ENCODE assay signal across 23 cellular contexts in genomic region chrX:40878821-40879571, GRCh38.
DNase-seq lines count a peak whose midpoint lies in the region; ATAC-seq and TF ChIP-seq lines count a peak whose summit lies in the region.
"Had no signal": no experiment of that assay in that cellular context is flagged by ENCODE, and none has a peak within 500 bp of the region (broad histone marks: within the 10 kb centered on the region; RNA-seq: fewer than 3 reads in every experiment).

No MANE protein-coding gene starts in this region.

- H3K4me1 Mint-ChIP-seq in H9 (peaks cover 24 to 31% of the 10 kb centered on the region in 2 experiments), WTC11 (peaks cover 50% of the 10 kb centered on the region)
- H3K4me1 Mint-ChIP-seq: naive B cell had no signal

- H2BK12ac ChIP-seq in H9 (ENCODE audit: insufficient read length, low read depth, low read length) (no peak overlapping the region), neuronal stem cell (ENCODE audit: low read length) (no peak overlapping the region)

- no peak overlapping the region for H2AFZ ChIP-seq in H9 (ENCODE audit: low read length)
- H2AFZ ChIP-seq in neuronal stem cell (ENCODE audit: low read length) = peak overlapping the region; percentile 63

- no peak overlapping the region for H2AK5ac ChIP-seq in H9 (ENCODE audit: insufficient read length, low read length)
- H2AK5ac ChIP-seq in neuronal stem cell (ENCODE audit: low read depth, low read length) = no peak overlapping the region

- CTCF ChIA-PET in WTC11 (lab: Charles Lee) = no interaction called here

- H3K27me3 Mint-ChIP-seq in H9 (ENCODE audit: low read depth) (no peaks in the 10 kb centered on the region), WTC11 (ENCODE audit: low read depth) (peaks cover 4% of the 10 kb centered on the region; the same call in 1 of the 2 replicates)
- H3K27me3 Mint-ChIP-seq: activated naive CD8-positive, alpha-beta T cell treated with anti-CD3 and anti-CD28 coated beads, Interleukin-2, amount 50 U/mL, for 24 hours had no signal

- H2BK15ac ChIP-seq in H9 (ENCODE audit: low read depth, low read length) (no peak overlapping the region), neuronal stem cell (ENCODE audit: low read length) (no peak overlapping the region)

- H3K4me3 Mint-ChIP-seq in H9 (peak overlapping the region in 1 of 2 experiments; percentile 55; a peak in 2 of 5 replicates), WTC11 (peak overlapping the region; percentile 37)
- H3K4me3 Mint-ChIP-seq: activated naive CD8-positive, alpha-beta T cell treated with anti-CD3 and anti-CD28 coated beads, Interleukin-2, amount 50 U/mL, for 24 hours; T-helper 1 cell treated with Interleukin-12 subunit alpha and Interleukin-12 subunit beta and Interleukin-4 antibody, amounts not matched to agents 30 μg/mL and 1 μg/mL, for 36 hours had no signal

- no peak overlapping the region for H4K5ac ChIP-seq in H9 (ENCODE audit: insufficient read length, low read depth, low read length)

- no peaks in the 10 kb centered on the region for H4K20me1 ChIP-seq in H9 (ENCODE audit: control insufficient read depth, insufficient read depth, insufficient read length)

- no peaks in the 10 kb centered on the region for H3K79me2 ChIP-seq in H9 (ENCODE audit: insufficient read depth, low read length)

- H3T11ph ChIP-seq in H9 (ENCODE audit: low read length) = no peak overlapping the region

- H3K23me2 ChIP-seq in H9 (ENCODE audit: insufficient read length, low read depth, low read length, poor library complexity, severe bottlenecking) = no peaks in the 10 kb centered on the region

- H3K27me3 ChIP-seq in H9 (ENCODE audit: insufficient read depth, low read length) (no peaks in the 10 kb centered on the region), neuronal stem cell (ENCODE audit: control insufficient read depth in 3 of 3, insufficient read depth in 3 of 3, low read depth in 1 of 3, low read length in 3 of 3) (no peaks in the 10 kb centered on the region)
- H3K27me3 ChIP-seq: SJSA1, tibial nerve had no signal

- H4K91ac ChIP-seq in H9 (ENCODE audit: insufficient read length, low read depth, low read length) = no peak overlapping the region
- H4K91ac ChIP-seq in neuronal stem cell (ENCODE audit: low read depth, low read length, poor library complexity) = no peak overlapping the region

- H3K36me3 ChIP-seq in neuronal stem cell (replicated peaks in 1 of 2; ENCODE audit: control insufficient read depth in 2 of 2, insufficient read depth in 2 of 2, low read length in 2 of 2) = no peaks in the 10 kb centered on the region
- H3K36me3 ChIP-seq: left lung, SJSA1, tibial nerve had no signal

- peaks cover 8 to 17% (median 14%) of the 10 kb centered on the region in 3 experiments for H3K36me3 Mint-ChIP-seq in H9 (ENCODE audit: insufficient read depth in 1 of 3, low read depth in 3 of 3)
- H3K36me3 Mint-ChIP-seq in WTC11 = no peaks in the 10 kb centered on the region; the same call in 1 of the 2 replicates
- H3K36me3 Mint-ChIP-seq: naive B cell had no signal

- H3K9me3 ChIP-seq in H9 (ENCODE audit: control insufficient read depth, low read depth, low read length) (no peaks in the 10 kb centered on the region), neuronal stem cell (replicated peaks in 1 of 2; ENCODE audit: control insufficient read depth in 2 of 2, insufficient read depth in 1 of 2, low read depth in 1 of 2, low read length in 2 of 2) (no peaks in the 10 kb centered on the region)
- H3K9me3 ChIP-seq: left lung, SJSA1, tibial nerve had no signal

- DNase-seq in H9 (peak; percentile 58), WTC11 (ENCODE audit: low spot score) (no peak), iPS DF 4.7 (ENCODE audit: extremely low read depth, low spot score) (peak; percentile 41), neuronal stem cell (ENCODE audit: low spot score) (no peak), cortex of kidney (lab: John Stamatoyannopoulos, UW) (no peak), NCI-H128 (lab: John Stamatoyannopoulos, UW; ENCODE audit: unreplicated experiment) (no peak)
- no peak for DNase-seq in stimulated activated CD4-positive, alpha-beta T cell treated with anti-CD3 and anti-CD28 coated beads, Interleukin-4, amount 100 ng/mL, for 1 hour
- DNase-seq: activated CD4-positive, CD25-positive, alpha-beta regulatory T cell treated with anti-CD3 and anti-CD28 coated beads, Interleukin-2, amount 50 U/mL, for 72 hours; activated effector memory CD4-positive, alpha-beta T cell treated with anti-CD3 and anti-CD28 coated beads, Interleukin-2, amount 50 U/mL, for 16 hours; activated naive CD8-positive, alpha-beta T cell treated with anti-CD3 and anti-CD28 coated beads, Interleukin-2, amount 50 U/mL, for 24 hours; activated T-cell treated with anti-CD3 and anti-CD28 coated beads for 4 hours; DMS153; KBM-7; left lung; naive B cell; NCI-H1105 treated with DMSO at 0.1 percent for 48 hours; NCI-H2029; small intestine; stimulated activated CD4-positive, alpha-beta T cell treated with anti-CD3 and anti-CD28 coated beads, Interleukin-1b, Interleukin-23, amount 100 ng/mL, for 48 hours had no signal

- H2BK120ac ChIP-seq in H9 (ENCODE audit: low read depth, low read length, poor library complexity, severe bottlenecking) = no peak overlapping the region
- no peak overlapping the region for H2BK120ac ChIP-seq in neuronal stem cell (ENCODE audit: low read depth, low read length)

- no CpG with 5 or more reads among the region's 9 CpGs for WGBS in H9 (ENCODE audit: extremely low coverage, insufficient read length, low lambda C conversion rate)
- WGBS in neuronal stem cell (ENCODE audit: extremely low coverage in 2 of 2, insufficient read length in 2 of 2, insufficient replicate concordance in 1 of 2), 2 donors = no CpG with 5 or more reads among the region's 9 CpGs

- H3K14ac ChIP-seq in H9 (ENCODE audit: insufficient read depth, low read length) (no peak overlapping the region), neuronal stem cell (ENCODE audit: low read length) (no peak overlapping the region)

- peak overlapping the region; percentile 28 for H3K9ac ChIP-seq in H9 (ENCODE audit: extremely low read depth, insufficient read length, low read length)
- H3K9ac ChIP-seq in neuronal stem cell (ENCODE audit: low read depth, low read length, poor library complexity) = no peak overlapping the region

- H3K27ac Mint-ChIP-seq in H9 (peak overlapping the region; percentile 94 to 100 (median 99)), WTC11 (peak overlapping the region; percentile 99)
- H3K27ac Mint-ChIP-seq: activated naive CD8-positive, alpha-beta T cell treated with anti-CD3 and anti-CD28 coated beads, Interleukin-2, amount 50 U/mL, for 24 hours; T-helper 1 cell treated with Interleukin-12 subunit alpha and Interleukin-12 subunit beta and Interleukin-4 antibody, amounts not matched to agents 30 μg/mL and 1 μg/mL, for 36 hours had no signal

- no peak overlapping the region for H2BK20ac ChIP-seq in H9 (ENCODE audit: low read depth, low read length, poor library complexity, severe bottlenecking)

- H3K9me3 Mint-ChIP-seq in H9 (peaks cover 63 to 69% of the 10 kb centered on the region in 2 experiments), WTC11 (0 out of 2 replicates have a peak, but pooled peaks cover 5% of the 10 kb centered on the region)
- H3K9me3 Mint-ChIP-seq: activated naive CD8-positive, alpha-beta T cell treated with anti-CD3 and anti-CD28 coated beads, Interleukin-2, amount 50 U/mL, for 24 hours; T-helper 1 cell treated with Interleukin-12 subunit alpha and Interleukin-12 subunit beta and Interleukin-4 antibody, amounts not matched to agents 30 μg/mL and 1 μg/mL, for 36 hours had no signal

- H3K27ac ChIP-seq in H9 (ENCODE audit: insufficient read length, low read depth, low read length) (peak overlapping the region; percentile 91), neuronal stem cell (replicated peaks; ENCODE audit: low read length) (no peak overlapping the region)
- H3K27ac ChIP-seq: epithelial cell of prostate, left lung, SJSA1, tibial nerve had no signal

- POLR2A ChIA-PET in WTC11 (lab: Charles Lee) = interaction anchor here (0.6 to 0.7 kb wide), 2 partner anchors 207 to 403 kb away, joined by 3 read pairs; no protein-coding TSS in a partner anchor

- H3K4me3 ChIP-seq in neuronal stem cell (ENCODE audit: low read length in 2 of 2) = no peak overlapping the region
- H3K4me3 ChIP-seq: left lung, SJSA1 had no signal

- H3K23ac ChIP-seq in H9 (ENCODE audit: insufficient read length, low read depth, low read length) (no peak overlapping the region), neuronal stem cell (ENCODE audit: low read depth, low read length, poor library complexity) (no peak overlapping the region)

- H4K8ac ChIP-seq in H9 (replicated peaks; ENCODE audit: insufficient read length, low read depth, low read length) (no peak overlapping the region), neuronal stem cell (ENCODE audit: low read depth, low read length) (no peak overlapping the region)

- H3K4ac ChIP-seq in H9 (ENCODE audit: low read depth, low read length) = no peak overlapping the region
- no peak overlapping the region for H3K4ac ChIP-seq in neuronal stem cell (ENCODE audit: low read length)

- peaks cover 7% of the 10 kb centered on the region; the same call in 1 of the 2 replicates for H3K4me1 ChIP-seq in H9 (ENCODE audit: insufficient read depth, low read length)
- H3K4me1 ChIP-seq in neuronal stem cell (ENCODE audit: control insufficient read depth in 2 of 2, insufficient read depth in 1 of 2, low read depth in 1 of 2, low read length in 2 of 2) = no peaks in the 10 kb centered on the region
- H3K4me1 ChIP-seq: left lung had no signal

- H3K18ac ChIP-seq in H9 (ENCODE audit: insufficient read length, low read depth, low read length) (no peak overlapping the region), neuronal stem cell (ENCODE audit: low read length) (no peak overlapping the region)

- H2BK5ac ChIP-seq in H9 (ENCODE audit: insufficient read length, low read length) = no peak overlapping the region
- H2BK5ac ChIP-seq in neuronal stem cell (ENCODE audit: low read length) = no peak overlapping the region

- ATAC-seq in WTC11 = peak; percentile 72
- ATAC-seq: activated naive CD8-positive, alpha-beta T cell treated with anti-CD3 and anti-CD28 coated beads, Interleukin-2, amount 50 U/mL, for 24 hours; left lung had no signal

- H3K4me2 ChIP-seq in H9 (ENCODE audit: insufficient read depth, insufficient read length, low read length) (no peak overlapping the region), neuronal stem cell (ENCODE audit: insufficient read depth, low read length, poor library complexity, severe bottlenecking) (no peak overlapping the region)

- no peaks in the 10 kb centered on the region for H3K79me1 ChIP-seq in H9 (ENCODE audit: insufficient read depth, low read depth, low read length, poor library complexity, severe bottlenecking)
- H3K79me1 ChIP-seq in neuronal stem cell (ENCODE audit: low read depth, low read length) = no peaks in the 10 kb centered on the region

- TF ChIP-seq CTCF in H9 (conservative IDR thresholded peaks at IDR 0.05) (no peak), WTC11 (IDR thresholded peaks at IDR 0.05) (no peak)

- H3K56ac ChIP-seq in H9 (ENCODE audit: insufficient read length, low read depth, low read length) = no peak overlapping the region

Comparison
In these comparisons a context has a peak if more than half of its experiments do, and no peak if none do; other contexts are left out.
1. DNase-seq: peak in H9 (single experiment) and iPS DF 4.7 (single experiment); none in WTC11 (single experiment), neuronal stem cell (single experiment), cortex of kidney (single experiment), stimulated activated CD4-positive, alpha-beta T cell treated with anti-CD3 and anti-CD28 coated beads, Interleukin-4, amount 100 ng/mL, for 1 hour (single experiment) and NCI-H128 (single experiment).